In genomic region chr5:132237670-132238069, GRCh38 we compare ENCODE assay signal across 14 cellular contexts. TPM values are rescaled to one million over a fixed set of nuclear protein-coding genes. Genes with fewer than 3 reads are reported as not detected.
DNase-seq lines count a peak whose midpoint lies in the region; ATAC-seq, FAIRE-seq and TF ChIP-seq lines count a peak whose summit lies in the region.
"Had no signal": no experiment of that assay in that cellular context is flagged by ENCODE, and none has a peak within 500 bp of the region (broad histone marks: within the 10 kb centered on the region; RNA-seq: fewer than 3 reads in every experiment).

No MANE protein-coding gene starts in this region.

- intact Hi-C loops in HepG2 (cut with micrococcal nuclease; ENCODE audit: unreplicated experiment): loop anchor here (2.0 kb wide), 1 partner anchor 41 kb away; no protein-coding TSS in a partner anchor

- ATAC-seq in HepG2: no peak
- ATAC-seq in HG03025 (IDR thresholded peaks at IDR 0.05; ENCODE audit: low FRiP score, unreplicated experiment): no peak

- BruUV-seq in HepG2 (replicated peaks; lab: Mats Ljungman, UMichigan): no TSS peak

- WGBS in liver: 45% methylated on average over 4 of the region's 4 CpGs
- 74% methylated on average over 4 of the region's 4 CpGs for WGBS in HepG2 (ENCODE audit: low lambda C conversion rate)

- POLR2A ChIA-PET in HepG2 (lab: Yijun Ruan, JAX) (interaction anchor here (1.0 kb wide), 2 partner anchors 10 to 56 kb away, joined by 5 to 7 read pairs; partner anchors contain the start of genes P4HA2 and SLC22A4), GM10248 (lab: Yijun Ruan, JAX) (interaction anchor here (1.0 to 1.1 kb wide), 3 partner anchors 10 to 243 kb away, joined by 3 to 6 read pairs (median 3); partner anchors contain the start of genes P4HA2 and SLC22A4)

- H3K27ac Mint-ChIP-seq in osteocyte (ENCODE audit: unreplicated experiment): no peak overlapping the region

- no peak for TF ChIP-seq RAD21 in liver (IDR thresholded peaks at IDR 0.05)
- TF ChIP-seq RAD21 in HepG2 (CRISPR knock-in tag; IDR thresholded peaks at IDR 0.05): no peak

- no peak overlapping the region for H3K4me2 ChIP-seq in HepG2 (ENCODE audit: low read depth, low read length)
- no peak overlapping the region for H3K4me2 ChIP-seq in osteoblast (ENCODE audit: insufficient read depth, low read length)

- TF ChIP-seq CTCF in liver (IDR thresholded peaks at IDR 0.05; ENCODE audit: low read depth, low read length, missing input control) (no peak), HepG2 (CRISPR knock-in tag; IDR thresholded peaks at IDR 0.05) (no peak), osteoblast (IDR thresholded peaks at IDR 0.05; ENCODE audit: extremely low read depth, low read depth, low read length) (no peak), GM10248 (IDR thresholded peaks at IDR 0.05; ENCODE audit: control extremely low read depth, extremely low read depth, low read depth, missing control alignments) (no peak), osteocyte (IDR thresholded peaks at IDR 0.05) (no peak)

- no peaks in the 10 kb centered on the region for H3K27me3 ChIP-seq in liver (ENCODE audit: control insufficient read depth in 4 of 4, insufficient read depth in 4 of 4, low read length in 3 of 4)
- H3K27me3 ChIP-seq in HepG2 (ENCODE audit: control insufficient read depth in 1 of 2, insufficient read depth in 2 of 2, low read length in 2 of 2): no peaks in the 10 kb centered on the region; a peak in 3 of 5 replicates
- no peaks in the 10 kb centered on the region for H3K27me3 ChIP-seq in osteoblast (ENCODE audit: insufficient read depth, low read length)

- no peak for FAIRE-seq in HepG2 (lab: Jason Lieb, UNC)

- no peak for TF ChIP-seq POLR2A in HepG2 (IDR thresholded peaks at IDR 0.05; ENCODE audit: insufficient read depth in 1 of 2, low read depth in 2 of 2, low read length in 2 of 2)

- no peaks in the 10 kb centered on the region for H3K36me3 ChIP-seq in liver (ENCODE audit: control insufficient read depth in 4 of 4, insufficient read depth in 3 of 4, low read depth in 1 of 4, low read length in 3 of 4)
- no peaks in the 10 kb centered on the region for H3K36me3 ChIP-seq in HepG2 (replicated peaks in 1 of 2; ENCODE audit: control insufficient read depth in 1 of 2, insufficient read depth in 2 of 2, low read length in 2 of 2)
- no peaks in the 10 kb centered on the region for H3K36me3 ChIP-seq in osteoblast (ENCODE audit: insufficient read depth, low read length)

- no peaks in the 10 kb centered on the region for H3K4me1 Mint-ChIP-seq in osteocyte (ENCODE audit: unreplicated experiment)

- H3K9me3 ChIP-seq in liver (ENCODE audit: control insufficient read depth in 4 of 4, low read length in 3 of 4) (peaks cover 0 to 2% (median 0%) of the 10 kb centered on the region in 4 donors), HepG2 (ENCODE audit: low read length) (no peaks in the 10 kb centered on the region), osteoblast (ENCODE audit: low read depth, low read length) (no peaks in the 10 kb centered on the region)
- H3K9me3 ChIP-seq: Caco-2 had no signal

- no peaks in the 10 kb centered on the region for H3K79me2 ChIP-seq in HepG2 (ENCODE audit: insufficient read depth, low read length)
- H3K79me2 ChIP-seq in osteoblast (ENCODE audit: insufficient read depth, low read length): no peaks in the 10 kb centered on the region

- CTCF ChIA-PET in HepG2 (lab: Yijun Ruan, JAX; ENCODE audit: low intra/inter-chr PET ratio, low total read pairs) (interaction anchor here (1.2 to 1.4 kb wide), 2 partner anchors 46 to 263 kb away, joined by 3 to 8 read pairs; no protein-coding TSS in a partner anchor), GM10248 (lab: Yijun Ruan, JAX) (interaction anchor here (0.6 to 7.8 kb wide), 60 partner anchors 10 to 597 kb away, joined by 3 to 124 read pairs (median 5); partner anchors contain the start of genes CSF2, P4HA2, PDLIM4 and SLC22A4)

- in situ Hi-C loops in HepG2 (cut with HindIII; ENCODE audit: extremely low pct_ligation_motif_present, low pct_unique_long_range_greater_than_20kb): no loop called here

- no peaks in the 10 kb centered on the region for H4K20me1 ChIP-seq in HepG2 (ENCODE audit: insufficient read depth, low read length)
- H4K20me1 ChIP-seq in osteoblast (ENCODE audit: insufficient read depth, low read length): no peaks in the 10 kb centered on the region

- peaks cover 3% of the 10 kb centered on the region for H3K27me3 Mint-ChIP-seq in osteocyte (ENCODE audit: unreplicated experiment)

- DNase-seq in HepG2 (ENCODE audit: low spot score) (no peak), ecto neural progenitor cell (ENCODE audit: low spot score) (peak; percentile 33), osteoblast (ENCODE audit: insufficient read length, low spot score, missing footprints) (no peak), GM10248 (ENCODE audit: extremely low spot score) (no peak), osteocyte (ENCODE audit: extremely low spot score, unreplicated experiment) (no peak)
- no peak for DNase-seq in activated naive CD4-positive, alpha-beta T cell treated with Interleukin-2 at 50 U/mL for 16 hours
- DNase-seq: NCI-H1092, NCI-H187 treated with DMSO at 0.1 percent for 48 hours had no signal

- H2AFZ ChIP-seq in HepG2 (ENCODE audit: low read length) (no peak overlapping the region), osteoblast (ENCODE audit: low read length) (peak overlapping the region; percentile 6)

- no peak overlapping the region for H3K4me3 Mint-ChIP-seq in osteocyte (ENCODE audit: unreplicated experiment)

- TF ChIP-seq EP300 in HepG2 (IDR thresholded peaks at IDR 0.05; ENCODE audit: low read depth in 2 of 2, low read length in 2 of 2): no peak
- no peak for TF ChIP-seq EP300 in HepG2 (CRISPR knock-in tag; IDR thresholded peaks at IDR 0.05; ENCODE audit: borderline replicate concordance)

- H3K4me1 ChIP-seq in liver (ENCODE audit: control insufficient read depth in 4 of 4, insufficient read depth in 4 of 4, low read length in 3 of 4) (peaks cover 0 to 10% (median 5%) of the 10 kb centered on the region in 4 donors), HepG2 (ENCODE audit: insufficient read depth, low read length) (no peaks in the 10 kb centered on the region), osteoblast (ENCODE audit: insufficient read depth, low read length) (peaks cover 12% of the 10 kb centered on the region)
- H3K4me1 ChIP-seq: Caco-2 had no signal

- H3K4me3 ChIP-seq in liver (ENCODE audit: low read depth in 1 of 3, low read length in 3 of 3) (no peak overlapping the region), HepG2 (replicated peaks in 1 of 3; ENCODE audit: insufficient read depth in 1 of 3, low read depth in 2 of 3, low read length in 3 of 3) (no peak overlapping the region), osteoblast (ENCODE audit: insufficient read depth, low read length) (no peak overlapping the region)
- H3K4me3 ChIP-seq: K562 had no signal

- H3K9ac ChIP-seq in liver (ENCODE audit: low read depth in 1 of 2, low read length in 2 of 2) (no peak overlapping the region), HepG2 (ENCODE audit: insufficient read depth, low read depth, low read length) (no peak overlapping the region)

- no peaks in the 10 kb centered on the region for H3K36me3 Mint-ChIP-seq in osteocyte (ENCODE audit: unreplicated experiment)

- peaks cover 9% of the 10 kb centered on the region for H3K9me3 Mint-ChIP-seq in osteocyte (ENCODE audit: unreplicated experiment)

- no peak overlapping the region for H3K27ac ChIP-seq in liver (ENCODE audit: low read depth in 1 of 2, low read length in 2 of 2)
- H3K27ac ChIP-seq in HepG2 (ENCODE audit: extremely low read length, insufficient read depth, low read length): no peak overlapping the region
- peak overlapping the region; percentile 57 for H3K27ac ChIP-seq in osteoblast (ENCODE audit: low read depth, low read length)
- H3K27ac ChIP-seq: C4-2B had no signal

RNA-seq across cellular contexts. Expression of gene P4HA2, which starts 10.0 kb away (rescaled TPM):
- total RNA-seq in liver: 1 to 10 TPM; 5.1 to 7.9 TPM
- polyA plus RNA-seq in liver: 1 to 10 TPM; 4.6 to 7.2 TPM
- 16.5 and 37.7 TPM in 2 replicates for total RNA-seq in HepG2 (2016; rRNA removed; fragmentation: Illumina TruSeq; extraction: Trizol)
- total RNA-seq in HepG2 (2016; cell fraction: cytosol; rRNA removed; fragmentation: Illumina TruSeq; extraction: Trizol; ENCODE audit: low read depth): 3.3 and 4.3 TPM in 2 replicates
- 14.1 and 38.3 TPM in 2 replicates for total RNA-seq in HepG2 (2016; cell fraction: insoluble cytoplasmic fraction; rRNA removed; fragmentation: Illumina TruSeq; extraction: Trizol)
- total RNA-seq in HepG2 (2016; cell fraction: membrane; rRNA removed; fragmentation: Illumina TruSeq; extraction: Trizol): 7.5 and 8.0 TPM in 2 replicates
- 34.5 and 35.9 TPM in 2 replicates for total RNA-seq in HepG2 (2016; cell fraction: nucleus; rRNA removed; fragmentation: Illumina TruSeq; extraction: Trizol)
- 108 and 126 TPM in 2 replicates for polyA plus RNA-seq in HepG2 (2011; rRNA removed)
- polyA plus RNA-seq in HepG2 (2011; cell fraction: cytosol; rRNA removed): 107 and 109 TPM in 2 replicates
- polyA plus RNA-seq in HepG2 (2011; cell fraction: nucleus; rRNA removed): 62.4 and 67.9 TPM in 2 replicates
- 66.5 and 86.6 TPM in 2 replicates for polyA plus RNA-seq in HepG2 (2012)
- polyA plus RNA-seq in HepG2 (2016; cell fraction: cytosol; fragmentation: Illumina TruSeq; extraction: Trizol; ENCODE audit: low read depth): 2.8 and 3.4 TPM in 2 replicates
- 12.5 and 14.6 TPM in 2 replicates for polyA plus RNA-seq in HepG2 (2016; cell fraction: insoluble cytoplasmic fraction; fragmentation: Illumina TruSeq; extraction: Trizol; ENCODE audit: low read depth)
- 4.7 and 5.3 TPM in 2 replicates for polyA plus RNA-seq in HepG2 (2016; cell fraction: membrane; fragmentation: Illumina TruSeq; extraction: Trizol; ENCODE audit: low read depth)
- 38.2 and 45.7 TPM in 2 replicates for polyA plus RNA-seq in HepG2 (2016; cell fraction: nucleus; fragmentation: Illumina TruSeq; extraction: Trizol; ENCODE audit: insufficient read depth, low read depth)
- polyA minus RNA-seq in HepG2 (2011; rRNA and poly(A)+ RNA removed; ENCODE audit: low replicate concordance): 34.7 and 158 TPM in 2 replicates
- 44.8 and 53.1 TPM in 2 replicates for polyA minus RNA-seq in HepG2 (2011; cell fraction: cytosol; rRNA and poly(A)+ RNA removed)
- 40.5 and 41.8 TPM in 2 replicates for polyA minus RNA-seq in HepG2 (2011; cell fraction: nucleus; rRNA and poly(A)+ RNA removed)
- total RNA-seq in osteoblast: 155 and 186 TPM in 2 replicates
- total RNA-seq in osteocyte: 104 and 117 TPM in 2 replicates

RNA-seq across cellular contexts. Expression of gene PDLIM4, which starts 19.8 kb away (rescaled TPM):
- total RNA-seq in liver (under 1 TPM; 0.25 to 0.93 TPM), HepG2 (2016; rRNA removed; fragmentation: Illumina TruSeq; extraction: Trizol) (0.80 and 1.1 TPM in 2 replicates), osteoblast (47.7 and 67.7 TPM in 2 replicates), osteocyte (42.7 and 47.8 TPM in 2 replicates)
- polyA plus RNA-seq in liver (under 1 TPM; 0.45 to 0.85 TPM), HepG2 (2011; rRNA removed) (2.3 and 2.5 TPM in 2 replicates)
- 0.44 and 0.81 TPM in 2 replicates for total RNA-seq in HepG2 (2016; cell fraction: cytosol; rRNA removed; fragmentation: Illumina TruSeq; extraction: Trizol; ENCODE audit: low read depth)
- total RNA-seq in HepG2 (2016; cell fraction: insoluble cytoplasmic fraction; rRNA removed; fragmentation: Illumina TruSeq; extraction: Trizol): 1.1 and 1.2 TPM in 2 replicates
- 0.76 and 0.93 TPM in 2 replicates for total RNA-seq in HepG2 (2016; cell fraction: membrane; rRNA removed; fragmentation: Illumina TruSeq; extraction: Trizol)
- 0.38 and 0.56 TPM in 2 replicates for total RNA-seq in HepG2 (2016; cell fraction: nucleus; rRNA removed; fragmentation: Illumina TruSeq; extraction: Trizol)
- polyA plus RNA-seq in HepG2 (2011; cell fraction: cytosol; rRNA removed): 1.2 and 3.5 TPM in 2 replicates
- 5.9 and 8.0 TPM in 2 replicates for polyA plus RNA-seq in HepG2 (2011; cell fraction: nucleus; rRNA removed)
- 1.4 and 1.7 TPM in 2 replicates for polyA plus RNA-seq in HepG2 (2012)
- polyA plus RNA-seq in HepG2 (2016; cell fraction: cytosol; fragmentation: Illumina TruSeq; extraction: Trizol; ENCODE audit: low read depth): 0.28 and 0.49 TPM in 2 replicates
- 2.1 and 2.4 TPM in 2 replicates for polyA plus RNA-seq in HepG2 (2016; cell fraction: insoluble cytoplasmic fraction; fragmentation: Illumina TruSeq; extraction: Trizol; ENCODE audit: low read depth)
- 0.43 and 0.85 TPM in 2 replicates for polyA plus RNA-seq in HepG2 (2016; cell fraction: membrane; fragmentation: Illumina TruSeq; extraction: Trizol; ENCODE audit: low read depth)
- polyA plus RNA-seq in HepG2 (2016; cell fraction: nucleus; fragmentation: Illumina TruSeq; extraction: Trizol; ENCODE audit: insufficient read depth, low read depth): 0.97 and 2.5 TPM in 2 replicates
- polyA minus RNA-seq in HepG2 (2011; rRNA and poly(A)+ RNA removed; ENCODE audit: low replicate concordance): 0.77 and 0.94 TPM in 2 replicates
- polyA minus RNA-seq in HepG2 (2011; cell fraction: cytosol; rRNA and poly(A)+ RNA removed): 1.1 and 1.3 TPM in 2 replicates
- 0.87 and 1.4 TPM in 2 replicates for polyA minus RNA-seq in HepG2 (2011; cell fraction: nucleus; rRNA and poly(A)+ RNA removed)
- total RNA-seq: A172, Caco-2 had no signal

RNA-seq across cellular contexts. Expression of gene SLC22A4, which starts 56.5 kb away (rescaled TPM):
- 10 to 100 TPM in 1 of 2 donors, under 1 TPM in 1; 0.59 to 42.2 TPM for total RNA-seq in liver
- polyA plus RNA-seq in liver: under 1 TPM; 0.25 to 0.35 TPM
- total RNA-seq in HepG2 (2016; rRNA removed; fragmentation: Illumina TruSeq; extraction: Trizol): 0.62 and 0.83 TPM in 2 replicates
- 0.20 and 0.26 TPM in 2 replicates for total RNA-seq in HepG2 (2016; cell fraction: cytosol; rRNA removed; fragmentation: Illumina TruSeq; extraction: Trizol; ENCODE audit: low read depth)
- 0.34 and 0.93 TPM in 2 replicates for total RNA-seq in HepG2 (2016; cell fraction: insoluble cytoplasmic fraction; rRNA removed; fragmentation: Illumina TruSeq; extraction: Trizol)
- total RNA-seq in HepG2 (2016; cell fraction: membrane; rRNA removed; fragmentation: Illumina TruSeq; extraction: Trizol): 0.59 and 0.99 TPM in 2 replicates
- total RNA-seq in HepG2 (2016; cell fraction: nucleus; rRNA removed; fragmentation: Illumina TruSeq; extraction: Trizol): 0.99 and 1.1 TPM in 2 replicates
- polyA plus RNA-seq in HepG2 (2011; rRNA removed): 0.33 and 0.56 TPM in 2 replicates
- 0.31 and 0.35 TPM in 2 replicates for polyA plus RNA-seq in HepG2 (2011; cell fraction: cytosol; rRNA removed)
- 0.64 and 0.88 TPM in 2 replicates for polyA plus RNA-seq in HepG2 (2011; cell fraction: nucleus; rRNA removed)
- polyA plus RNA-seq in HepG2 (2012): 0.19 and 0.25 TPM in 2 replicates
- 0.12 and 0.36 TPM in 2 replicates for polyA plus RNA-seq in HepG2 (2016; cell fraction: cytosol; fragmentation: Illumina TruSeq; extraction: Trizol; ENCODE audit: low read depth)
- polyA plus RNA-seq in HepG2 (2016; cell fraction: insoluble cytoplasmic fraction; fragmentation: Illumina TruSeq; extraction: Trizol; ENCODE audit: low read depth): 0.29 and 0.41 TPM in 2 replicates
- 0.29 and 0.35 TPM in 2 replicates for polyA plus RNA-seq in HepG2 (2016; cell fraction: membrane; fragmentation: Illumina TruSeq; extraction: Trizol; ENCODE audit: low read depth)
- polyA plus RNA-seq in HepG2 (2016; cell fraction: nucleus; fragmentation: Illumina TruSeq; extraction: Trizol; ENCODE audit: insufficient read depth, low read depth): 1.0 and 1.9 TPM in 2 replicates
- 0.94 and 9.4 TPM in 2 replicates for polyA minus RNA-seq in HepG2 (2011; rRNA and poly(A)+ RNA removed; ENCODE audit: low replicate concordance)
- 0.79 TPM in 1 of 2 replicates, not detected in the other for polyA minus RNA-seq in HepG2 (2011; cell fraction: cytosol; rRNA and poly(A)+ RNA removed)
- polyA minus RNA-seq in HepG2 (2011; cell fraction: nucleus; rRNA and poly(A)+ RNA removed): 1.5 and 1.8 TPM in 2 replicates
- 2.9 and 3.8 TPM in 2 replicates for total RNA-seq in osteoblast
- 1.4 and 2.5 TPM in 2 replicates for total RNA-seq in osteocyte

Comparison
In these comparisons a context has a peak if more than half of its experiments do, and no peak if none do; other contexts are left out.
1. RNA of gene PDLIM4, which starts 19.8 kb away (total RNA-seq): 47.7 to 67.7 TPM in osteoblast and 42.7 to 47.8 TPM in osteocyte; 0.38 to 1.2 TPM in HepG2 and 0.25 to 0.93 TPM in liver; every median in the first group is over 10 times any median in the second.